Comparison of ENCODE assay signal across 16 cellular contexts in genomic region chr3:146247906-146248305, GRCh38. TPM values are rescaled to one million over a fixed set of nuclear protein-coding genes. Genes with fewer than 3 reads are reported as not detected.
"Had no signal": no experiment of that assay in that cellular context is flagged by ENCODE, and none has a peak within 500 bp of the region (broad histone marks: within the 10 kb centered on the region; RNA-seq: fewer than 3 reads in every experiment).

No MANE protein-coding gene starts in this region.

- DNase-seq: activated CD4-positive, alpha-beta T cell treated with anti-CD3 and anti-CD28 coated beads for 1 hour; activated CD4-positive, alpha-beta T cell treated with anti-CD3 and anti-CD28 coated beads, Interleukin-2, amount 50 U/mL, for 4 hours; activated naive CD4-positive, alpha-beta T cell treated with anti-CD3 and anti-CD28 coated beads for 36 hours; activated naive CD8-positive, alpha-beta T cell treated with anti-CD3 and anti-CD28 coated beads, Interleukin-2, amount 50 U/mL, for 24 hours; colonic mucosa; gastrocnemius medialis; heart right ventricle; natural killer cell; SK-N-SH; upper lobe of left lung had no signal

- H3K4me3 ChIP-seq: colonic mucosa, gastrocnemius medialis had no signal

- H3K9ac ChIP-seq: parathyroid adenoma, SK-N-SH had no signal

- H3K36me3 ChIP-seq: colonic mucosa, gastrocnemius medialis, heart right ventricle, neutrophil, upper lobe of left lung had no signal

- H3K27me3 ChIP-seq: colonic mucosa, gastrocnemius medialis, upper lobe of left lung had no signal

- ATAC-seq: activated naive CD8-positive, alpha-beta T cell treated with anti-CD3 and anti-CD28 coated beads, Interleukin-2, amount 50 U/mL, for 24 hours; gastrocnemius medialis; heart right ventricle; natural killer cell; stimulated activated effector memory CD8-positive, alpha-beta T cell treated with anti-CD3 and anti-CD28 coated beads, Interleukin-12 subunit alpha, Interleukin-12 subunit beta, amount 100 ng/mL, for 72 hours had no signal

- H3K9me3 ChIP-seq: colonic mucosa, gastrocnemius medialis, neutrophil, SK-N-SH, upper lobe of left lung had no signal

- H3K4me1 ChIP-seq: colonic mucosa, parathyroid adenoma had no signal

- H3K27ac ChIP-seq: colonic mucosa, gastrocnemius medialis, neutrophil, parathyroid adenoma, VCaP had no signal

RNA-seq across cellular contexts. Expression of gene PLSCR4, which starts 3.0 kb away (rescaled TPM):
- total RNA-seq: activated naive CD4-positive, alpha-beta T cell treated with anti-CD3 and anti-CD28 coated beads for 36 hours; activated T-helper 2 cell treated with anti-CD3 and anti-CD28 coated beads, Interferon-gamma antibody, Interleukin-2, Interleukin-4, amounts not matched to agents 10 μg/mL and 5 μg/mL and 100 μg/mL, durations not matched to agents 14 hours and 24 hours and 36 hours; T-helper 1 cell treated with Interleukin-12 subunit alpha and Interleukin-12 subunit beta and Interleukin-4 antibody, amounts not matched to agents 30 ng/mL and 1 ng/mL, for 36 hours had no signal
